Comparison of ENCODE assay signal across 26 cellular contexts in the genomic region with DNA sequence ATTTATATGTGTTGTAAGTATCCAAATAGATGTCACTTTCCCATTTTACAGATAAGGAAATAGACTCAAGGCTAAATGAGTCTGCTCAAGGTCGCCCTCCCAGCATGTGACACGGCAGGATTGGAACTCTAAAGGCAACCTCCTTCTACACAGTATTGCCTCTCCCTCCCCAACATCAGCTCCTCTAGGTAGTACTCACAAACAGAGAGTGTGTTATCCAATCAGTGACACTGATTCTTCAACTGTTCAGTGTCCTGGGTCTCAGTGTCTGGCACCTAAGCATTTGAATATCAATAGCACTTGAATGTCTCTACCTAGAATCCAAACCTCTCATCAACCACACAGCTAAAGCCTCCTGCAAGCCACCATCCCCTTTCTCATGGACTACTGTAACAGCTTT.
"Had no signal": no experiment of that assay in that cellular context is flagged by ENCODE, and none has a peak within 500 bp of the region (broad histone marks: within the 10 kb centered on the region; RNA-seq: fewer than 3 reads in every experiment).

No MANE protein-coding gene starts in this region.

- H3K9me3 ChIP-seq: lower lobe of right lung, mucosa of descending colon, ovary, right atrium auricular region, right lobe of liver, testis, thyroid gland, transverse colon, upper lobe of left lung, vagina had no signal

- H3K27me3 ChIP-seq: left lung, ovary, right atrium auricular region, right lobe of liver, testis, thyroid gland, transverse colon, upper lobe of left lung, vagina had no signal

- H3K27ac ChIP-seq: left lung, lower lobe of right lung, ovary, right atrium auricular region, right lobe of liver, testis, thyroid gland, transverse colon, upper lobe of left lung, vagina had no signal

- ATAC-seq: left colon; left lung; lower lobe of right lung; mucosa of descending colon; naive thymus-derived CD4-positive, alpha-beta T cell; natural killer cell treated with Interleukin-12 subunit alpha and Interleukin-12 subunit beta and Interleukin-15 and Interleukin-18, amount 100 ng/mL, for 72 hours; right lobe of liver; stimulated activated memory B cell treated with anti-CD40 and anti-IgM and Interleukin-4, amounts not matched to agents 10 μg/mL and 1 μg/mL and 100 μg/mL, for 72 hours; stimulated activated naive CD8-positive, alpha-beta T cell treated with anti-CD3 and anti-CD28 coated beads, Interleukin-15, amount 100 ng/mL, for 72 hours had no signal

- H3K4me3 ChIP-seq: left lung, lower lobe of right lung, mucosa of descending colon, ovary, right atrium auricular region, right lobe of liver, smooth muscle cell, testis, thyroid gland, transverse colon, upper lobe of left lung, vagina had no signal

- H3K4me1 ChIP-seq: left lung, lower lobe of right lung, right atrium auricular region, testis, thyroid gland, transverse colon, upper lobe of left lung, vagina had no signal

- DNase-seq: immature natural killer cell; kidney; left colon; left lung; lower lobe of right lung; midbrain; mucosa of descending colon; naive thymus-derived CD4-positive, alpha-beta T cell; ovary; right lobe of liver; stimulated activated CD4-positive, alpha-beta T cell treated with anti-CD3 and anti-CD28 coated beads, Interleukin-1b, Interleukin-23, amount 100 ng/mL, for 48 hours; stimulated activated CD4-positive, alpha-beta T cell treated with anti-CD3 and anti-CD28 coated beads, Interleukin-2, amount 100 ng/mL, for 48 hours; stimulated activated CD4-positive, alpha-beta T cell treated with anti-CD3 and anti-CD28 coated beads, Interleukin-4, amount 100 ng/mL, for 4 hours; stimulated activated CD8-positive, alpha-beta memory T cell treated with anti-CD3 and anti-CD28 coated beads, Interleukin-4, amount 100 ng/mL, for 48 hours; stimulated activated naive CD4-positive, alpha-beta T cell treated with Interleukin-2 at 50 U/mL for 16 hours; stimulated activated naive CD8-positive, alpha-beta T cell treated with anti-CD3 and anti-CD28 coated beads, Interleukin-15, amount 100 ng/mL, for 72 hours; substantia nigra; testis; thyroid gland; transverse colon; upper lobe of left lung had no signal

- H3K36me3 ChIP-seq: left lung, lower lobe of right lung, ovary, right atrium auricular region, right lobe of liver, thyroid gland, transverse colon, upper lobe of left lung, vagina had no signal
